ENCODE assay signal across 1 cellular context in the genomic region with DNA sequence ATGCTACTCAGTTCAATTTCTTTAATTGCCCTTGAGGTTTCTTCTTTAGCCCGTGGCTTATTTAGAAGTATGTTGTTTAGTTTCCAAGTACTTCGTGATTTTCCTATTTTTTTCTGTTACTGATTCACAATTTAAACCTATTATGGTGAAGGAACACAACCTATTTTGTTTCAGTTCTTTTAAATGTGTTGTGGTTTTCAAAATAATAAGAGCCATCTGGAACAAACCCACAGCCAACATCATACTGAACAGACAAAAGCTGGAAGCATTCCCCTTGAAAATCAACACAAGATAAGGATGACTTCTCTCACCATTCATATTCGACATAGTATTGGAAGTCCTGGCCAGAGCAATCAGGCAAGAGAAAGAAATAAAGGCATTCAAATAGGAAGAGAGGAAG.
TF ChIP-seq lines count a peak whose summit lies in the region.

No MANE protein-coding gene starts in this region.

TF ChIP-seq in GM23338, 12 proteins besides CTCF, POLR2A, EP300 and RAD21 (continued from another document):
- TF ChIP-seq, protein P1, sequence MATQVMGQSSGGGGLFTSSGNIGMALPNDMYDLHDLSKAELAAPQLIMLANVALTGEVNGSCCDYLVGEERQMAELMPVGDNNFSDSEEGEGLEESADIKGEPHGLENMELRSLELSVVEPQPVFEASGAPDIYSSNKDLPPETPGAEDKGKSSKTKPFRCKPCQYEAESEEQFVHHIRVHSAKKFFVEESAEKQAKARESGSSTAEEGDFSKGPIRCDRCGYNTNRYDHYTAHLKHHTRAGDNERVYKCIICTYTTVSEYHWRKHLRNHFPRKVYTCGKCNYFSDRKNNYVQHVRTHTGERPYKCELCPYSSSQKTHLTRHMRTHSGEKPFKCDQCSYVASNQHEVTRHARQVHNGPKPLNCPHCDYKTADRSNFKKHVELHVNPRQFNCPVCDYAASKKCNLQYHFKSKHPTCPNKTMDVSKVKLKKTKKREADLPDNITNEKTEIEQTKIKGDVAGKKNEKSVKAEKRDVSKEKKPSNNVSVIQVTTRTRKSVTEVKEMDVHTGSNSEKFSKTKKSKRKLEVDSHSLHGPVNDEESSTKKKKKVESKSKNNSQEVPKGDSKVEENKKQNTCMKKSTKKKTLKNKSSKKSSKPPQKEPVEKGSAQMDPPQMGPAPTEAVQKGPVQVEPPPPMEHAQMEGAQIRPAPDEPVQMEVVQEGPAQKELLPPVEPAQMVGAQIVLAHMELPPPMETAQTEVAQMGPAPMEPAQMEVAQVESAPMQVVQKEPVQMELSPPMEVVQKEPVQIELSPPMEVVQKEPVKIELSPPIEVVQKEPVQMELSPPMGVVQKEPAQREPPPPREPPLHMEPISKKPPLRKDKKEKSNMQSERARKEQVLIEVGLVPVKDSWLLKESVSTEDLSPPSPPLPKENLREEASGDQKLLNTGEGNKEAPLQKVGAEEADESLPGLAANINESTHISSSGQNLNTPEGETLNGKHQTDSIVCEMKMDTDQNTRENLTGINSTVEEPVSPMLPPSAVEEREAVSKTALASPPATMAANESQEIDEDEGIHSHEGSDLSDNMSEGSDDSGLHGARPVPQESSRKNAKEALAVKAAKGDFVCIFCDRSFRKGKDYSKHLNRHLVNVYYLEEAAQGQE (IDR thresholded peaks at IDR 0.05; ENCODE audit: unreplicated experiment): no peak
- no peak for TF ChIP-seq CREB1 (CRISPR knock-in tag; IDR thresholded peaks at IDR 0.05; ENCODE audit: low read depth)
- TF ChIP-seq EZH2phosphoT487 (IDR thresholded peaks at IDR 0.05; ENCODE audit: unreplicated experiment): no peak
- no peak for TF ChIP-seq POLR2AphosphoS5 (IDR thresholded peaks at IDR 0.05; ENCODE audit: low read depth)
- TF ChIP-seq ZNF114 (CRISPR knock-in tag; IDR thresholded peaks at IDR 0.05): no peak
- TF ChIP-seq JUNB (IDR thresholded peaks at IDR 0.05; ENCODE audit: unreplicated experiment): no peak
TF ChIP-seq in GM23338: peak in this region for 0.
